Comparison of ENCODE assay signal across 8 cellular contexts in the genomic region with DNA sequence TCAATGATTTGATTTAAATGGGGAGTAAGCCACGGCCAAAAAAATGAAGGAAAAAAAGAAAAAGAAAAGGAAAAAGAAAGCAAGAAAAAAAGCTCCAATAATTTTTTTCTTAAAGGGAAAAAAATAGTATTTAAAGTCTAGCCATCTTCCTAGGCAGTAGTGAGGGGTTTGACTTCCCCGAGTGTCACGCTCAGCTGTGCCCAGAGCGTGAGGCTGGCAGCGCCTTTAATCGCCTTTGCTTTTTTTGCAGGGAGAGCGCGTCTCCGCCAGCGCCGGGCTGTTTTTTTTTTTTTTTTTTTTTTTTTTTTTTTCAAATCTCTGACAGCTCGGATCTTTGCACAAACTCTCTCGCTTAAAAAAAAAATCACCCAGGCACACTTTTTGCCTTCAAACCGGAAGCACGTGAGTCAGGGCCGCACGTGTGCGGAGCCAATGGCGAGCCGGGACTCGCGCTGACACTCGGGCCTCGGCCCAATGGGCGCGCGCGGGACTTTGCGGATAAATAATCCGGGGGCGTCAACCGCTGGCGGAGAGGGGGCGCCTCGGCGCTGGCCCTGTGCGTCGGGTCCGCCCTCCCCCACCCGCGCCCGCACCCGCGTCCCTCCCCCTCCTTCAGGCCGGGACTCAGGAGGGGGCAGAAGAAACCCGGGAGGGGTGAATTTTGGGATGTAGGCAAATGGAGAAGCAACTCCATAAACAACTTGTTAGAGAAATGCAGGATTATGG. TPM values are rescaled to one million over a fixed set of nuclear protein-coding genes. Genes with fewer than 3 reads are reported as not detected.
A peak's percentile ranks its signal among the peaks of the same experiment; 100 is the strongest.
DNase-seq lines count a peak whose midpoint lies in the region; ATAC-seq, FAIRE-seq and TF ChIP-seq lines count a peak whose summit lies in the region.

A gene (minus strand): TSS at position 202 of the 726 bp plus-strand sequence. CDS start 481 bp downstream, outside the sequence.

- H3K4me1 Mint-ChIP-seq in CD4-positive, CD25-positive, alpha-beta regulatory T cell: peaks cover 0 to 50% (median 2%) of the 10 kb centered on the region in 4 donors
- H3K4me1 Mint-ChIP-seq in natural killer cell: peaks cover 10 to 16% of the 10 kb centered on the region in 2 donors

- no peak for TF ChIP-seq CTCF in colonic mucosa (IDR thresholded peaks at IDR 0.05)
- no peak for TF ChIP-seq CTCF in natural killer cell (IDR thresholded peaks at IDR 0.05)

- H3K27me3 Mint-ChIP-seq in CD4-positive, CD25-positive, alpha-beta regulatory T cell: peaks cover 89% of the 10 kb centered on the region
- H3K27me3 Mint-ChIP-seq in natural killer cell (ENCODE audit: low read depth in 2 of 2): peaks cover 68 to 71% of the 10 kb centered on the region in 2 donors

- intact Hi-C loops in colonic mucosa (cut with DNase I): no loop called here
- intact Hi-C loops in natural killer cell (cut with micrococcal nuclease): no loop called here

- no peak for TF ChIP-seq POLR2A in GM12891 (IDR thresholded peaks at IDR 0.05; ENCODE audit: low read depth, low read length)

- H3K27ac Mint-ChIP-seq in CD4-positive, CD25-positive, alpha-beta regulatory T cell: peak within 1 kb of the TSS in 2 of 3 donors; percentile 29 to 46
- H3K27ac Mint-ChIP-seq in natural killer cell: no peak within 1 kb of the TSS

- peak in 1 of 3 donors; percentile 26 for DNase-seq in CD4-positive, CD25-positive, alpha-beta regulatory T cell
- DNase-seq in NCI-H1105 (lab: John Stamatoyannopoulos, UW): peak; percentile 31
- no peak for DNase-seq in colonic mucosa
- no peak for DNase-seq in natural killer cell
- DNase-seq in GM12891 (ENCODE audit: insufficient read length, low spot score): no peak
- no peak for DNase-seq in GM19240 (ENCODE audit: insufficient read length, low spot score)

- H3K4me3 Mint-ChIP-seq in CD4-positive, CD25-positive, alpha-beta regulatory T cell: peak within 1 kb of the TSS in 3 of 4 donors; percentile 66 to 76 (median 75)
- H3K4me3 Mint-ChIP-seq in natural killer cell: peak within 1 kb of the TSS; percentile 73

- no peaks in the 10 kb centered on the region for H3K9me3 ChIP-seq in CD4-positive, CD25-positive, alpha-beta regulatory T cell (ENCODE audit: control insufficient read depth in 2 of 2, low read length in 2 of 2)
- no peaks in the 10 kb centered on the region for H3K9me3 ChIP-seq in colonic mucosa

- H3K4me1 ChIP-seq in CD4-positive, CD25-positive, alpha-beta regulatory T cell (ENCODE audit: control insufficient read depth, insufficient read depth, low read length, poor library complexity, severe bottlenecking): peaks cover 9% of the 10 kb centered on the region
- peaks cover 9% of the 10 kb centered on the region for H3K4me1 ChIP-seq in colonic mucosa

- H3K9ac ChIP-seq in colonic mucosa (ENCODE audit: low read depth in 2 of 2, low read length in 2 of 2): no peak within 1 kb of the TSS

- peaks cover 39% of the 10 kb centered on the region for H3K27me3 ChIP-seq in CD4-positive, CD25-positive, alpha-beta regulatory T cell (ENCODE audit: control insufficient read depth, insufficient read depth, low read length)
- H3K27me3 ChIP-seq in colonic mucosa: peaks cover 94% of the 10 kb centered on the region

- H3K4me3 ChIP-seq in CD4-positive, CD25-positive, alpha-beta regulatory T cell (ENCODE audit: low read depth, low read length): no peak within 1 kb of the TSS
- peak within 1 kb of the TSS; percentile 13 for H3K4me3 ChIP-seq in colonic mucosa

- H3K36me3 Mint-ChIP-seq in CD4-positive, CD25-positive, alpha-beta regulatory T cell: peaks cover 3% of the 10 kb centered on the region
- H3K36me3 Mint-ChIP-seq in natural killer cell: no peaks in the 10 kb centered on the region

- no peaks in the 10 kb centered on the region for H3K36me3 ChIP-seq in CD4-positive, CD25-positive, alpha-beta regulatory T cell (ENCODE audit: control insufficient read depth, insufficient read depth, low read length)
- H3K36me3 ChIP-seq in colonic mucosa: no peaks in the 10 kb centered on the region

- ATAC-seq in CD4-positive, CD25-positive, alpha-beta regulatory T cell (ENCODE audit: low read depth in 2 of 2): no peak
- ATAC-seq in natural killer cell (peak in 1 of 3 donors; percentile 26), HG02678 (IDR thresholded peaks at IDR 0.05; ENCODE audit: unreplicated experiment) (no peak), HG02981 (IDR thresholded peaks at IDR 0.05; ENCODE audit: unreplicated experiment) (no peak)

- no peak for FAIRE-seq in GM12891 (lab: Jason Lieb, UNC)

- peaks cover 0 to 3% (median 0%) of the 10 kb centered on the region in 7 donors for H3K9me3 Mint-ChIP-seq in CD4-positive, CD25-positive, alpha-beta regulatory T cell
- no peaks in the 10 kb centered on the region for H3K9me3 Mint-ChIP-seq in natural killer cell

- no peak within 1 kb of the TSS for H3K27ac ChIP-seq in CD4-positive, CD25-positive, alpha-beta regulatory T cell (ENCODE audit: insufficient read depth, low read length, poor library complexity, severe bottlenecking)
- no peak within 1 kb of the TSS for H3K27ac ChIP-seq in colonic mucosa

TF ChIP-seq in GM12891, 5 proteins besides CTCF, POLR2A, EP300 and RAD21:
- TF ChIP-seq POU2F2 (IDR thresholded peaks at IDR 0.05; ENCODE audit: low read depth, low read length) (no peak), PAX5 (IDR thresholded peaks at IDR 0.05; ENCODE audit: insufficient read depth, low read length, severe bottlenecking) (no peak), SPI1 (IDR thresholded peaks at IDR 0.05; ENCODE audit: low read depth, low read length) (no peak), TAF1 (IDR thresholded peaks at IDR 0.05; ENCODE audit: low read depth, low read length) (no peak), POLR2AphosphoS5 (IDR thresholded peaks at IDR 0.05; ENCODE audit: low read depth, low read length) (no peak)

RNA-seq across cellular contexts. Expression of the gene that starts here (rescaled TPM):
- not detected for total RNA-seq in CD4-positive, CD25-positive, alpha-beta regulatory T cell
- polyA plus RNA-seq in CD4-positive, CD25-positive, alpha-beta regulatory T cell: not detected
- total RNA-seq in colonic mucosa (not detected), natural killer cell (not detected)
- not detected for polyA plus RNA-seq in GM12891 (2012; ENCODE audit: low read depth, missing spikeins)

Comparison
In these comparisons a context has a peak if more than half of its experiments do, and no peak if none do; other contexts are left out.
1. H3K27ac Mint-ChIP-seq: peak in CD4-positive, CD25-positive, alpha-beta regulatory T cell (2 of 3); none in natural killer cell (0 of 2).